ENCODE assay signal across 2 cellular contexts in genomic region chr4:61200195-61200990, GRCh38.
TF ChIP-seq lines count a peak whose summit lies in the region.

TSS of gene ADGRL3 (plus strand) at chr4:61200326.

TF ChIP-seq in A549, 52 proteins besides CTCF, POLR2A, EP300 and RAD21 (continued from another document):
- TF ChIP-seq NPAS2 (CRISPR knock-in tag; IDR thresholded peaks at IDR 0.05; ENCODE audit: borderline replicate concordance) (no peak), SMC3 (IDR thresholded peaks at IDR 0.05) (no peak), MAFK (IDR thresholded peaks at IDR 0.05; ENCODE audit: partially characterized antibody) (no peak), KDM1A (IDR thresholded peaks at IDR 0.05; ENCODE audit: low read depth) (no peak)

TF ChIP-seq in IMR-90, 13 proteins besides CTCF, POLR2A, EP300 and RAD21 (continued from another document):
- no peak for TF ChIP-seq USF2 (IDR thresholded peaks at IDR 0.05; ENCODE audit: low read depth, low read length)
